7 cellular contexts compared by ENCODE assay signal in genomic region chr1:41891403-41891896, GRCh38. TPM values are rescaled to one million over a fixed set of nuclear protein-coding genes. Genes with fewer than 3 reads are reported as not detected.
DNase-seq lines count a peak whose midpoint lies in the region; ATAC-seq and TF ChIP-seq lines count a peak whose summit lies in the region.

No MANE protein-coding gene starts in this region.

- TF ChIP-seq POLR2A in gastrocnemius medialis (IDR thresholded peaks at IDR 0.05), result peak in 1 of 2 donors; percentile 5

- intact Hi-C loops in gastrocnemius medialis (cut with DNase I; ENCODE audit: low total_unique reads), result loop anchor here (5.0 kb wide), 1 partner anchor 66 kb away; no protein-coding TSS in a partner anchor

- H3K27ac ChIP-seq in gastrocnemius medialis, result peak overlapping the region; percentile 83 to 91 (median 88)

- in situ Hi-C loops in gastrocnemius medialis (cut with MboI; ENCODE audit: low sequenced_read_pairs in 4 of 4), result no loop called here

- H3K4me1 ChIP-seq in gastrocnemius medialis, result peaks cover 53 to 65% of the 10 kb centered on the region in 2 donors

- TF ChIP-seq CTCF in gastrocnemius medialis (IDR thresholded peaks at IDR 0.05 in 4 of 5, conservative IDR thresholded peaks at IDR 0.05 in 1 of 5), result peak in 1 of 5 experiments; percentile 17

- no peaks in the 10 kb centered on the region for H3K36me3 ChIP-seq in gastrocnemius medialis

- H3K9me3 ChIP-seq in gastrocnemius medialis, result no peaks in the 10 kb centered on the region

- DNase-seq in NCI-H526 treated with DMSO at 0.1 percent for 48 hours (lab: John Stamatoyannopoulos, UW) (peak; percentile 39), activated T-cell treated with anti-CD3 and anti-CD28 coated beads for 4 hours (peak; percentile 42), germinal center (ENCODE audit: low spot score) (peak; percentile 73), gastrocnemius medialis (peak in 1 of 2 donors; percentile 55), ureter (ENCODE audit: low spot score) (no peak)

- peak overlapping the region; percentile 40 to 56 (median 52) for H3K4me3 ChIP-seq in gastrocnemius medialis

- ATAC-seq in GM18519 (IDR thresholded peaks at IDR 0.05; ENCODE audit: low FRiP score, unreplicated experiment) (peak; percentile 62), HG02798 (IDR thresholded peaks at IDR 0.05; ENCODE audit: poor library complexity, unreplicated experiment) (peak; percentile 84), gastrocnemius medialis (peak; percentile 69 to 77)

- no peaks in the 10 kb centered on the region for H3K27me3 ChIP-seq in gastrocnemius medialis

RNA-seq across cellular contexts. Expression of gene HIVEP3, which starts 27.3 kb away (rescaled TPM):
- total RNA-seq in gastrocnemius medialis, result 1 to 10 TPM in 2 of 4 donors, under 1 TPM in 2; 0.80 to 1.8 (median 1.3) TPM
- total RNA-seq in ureter, result 10.1 TPM
